8 cellular contexts compared by ENCODE assay signal in genomic region chr1:113811888-113812660, GRCh38. TPM values are rescaled to one million over a fixed set of nuclear protein-coding genes. Genes with fewer than 3 reads are reported as not detected.
DNase-seq lines count a peak whose midpoint lies in the region; ATAC-seq and TF ChIP-seq lines count a peak whose summit lies in the region.

TSS of gene RSBN1 (minus strand) at chr1:113812476. CDS start at chr1:113812412, 64 bp downstream.

- DNase-seq in GM13976 (ENCODE audit: low spot score) (peak; percentile 95), NCI-H146 treated with DMSO at 0.1 percent for 48 hours (lab: John Stamatoyannopoulos, UW; ENCODE audit: unreplicated experiment) (peak; percentile 96), amniotic epithelial cell (ENCODE audit: low read depth) (peak; percentile 99), heart right ventricle (peak; percentile 99), posterior vena cava (ENCODE audit: low spot score) (peak; percentile 100), upper lobe of right lung (peak; percentile 99)

- in situ Hi-C loops in GM13976 (cut with MboI; ENCODE audit: low sequenced_read_pairs, unreplicated experiment), result no loop called here

- ATAC-seq in HG02870 (IDR thresholded peaks at IDR 0.05; ENCODE audit: unreplicated experiment) (peak; percentile 87), heart right ventricle (peak; percentile 97 to 99 (median 98)), upper lobe of right lung (peak; percentile 98)

- intact Hi-C loops in T-helper 1 cell treated with Interleukin-12 subunit alpha and Interleukin-12 subunit beta and Interleukin-4 antibody, amounts not matched to agents 30 ng/mL and 1 ng/mL, for 36 hours (cut with micrococcal nuclease), result loop anchor here (1.0 to 10.0 kb wide), 22 partner anchors 23 to 1417 kb away; partner anchors contain the start of genes CAPZA1, CSDE1, CTTNBP2NL and DCLRE1B
- intact Hi-C loops in heart right ventricle (cut with DNase I) (loop anchor here in 8 of 10 donors (1.0 to 10.0 kb wide), 6 partner anchors 53 to 117 kb away; partner anchors contain the start of genes PHTF1 (in 8 of the 8), AP4B1 (in 2 of the 8), DCLRE1B (in 2 of the 8) and HIPK1 (in 1 of the 8)), posterior vena cava (cut with DNase I) (loop anchor here in 1 of 2 donors (10.0 kb wide), 1 partner anchor 163 kb away; the partner anchor contains the start of gene OLFML3), upper lobe of right lung (cut with DNase I) (no loop called here)

- peak within 1 kb of the TSS; percentile 77 to 97 (median 95) for H3K27ac ChIP-seq in heart right ventricle
- H3K27ac ChIP-seq in upper lobe of right lung, result peak within 1 kb of the TSS; percentile 95

- H3K4me3 ChIP-seq in heart right ventricle (peak within 1 kb of the TSS; percentile 76 to 98 (median 91)), upper lobe of right lung (peak within 1 kb of the TSS; percentile 83)

- H3K9me3 ChIP-seq in heart right ventricle (no peaks in the 10 kb centered on the region), upper lobe of right lung (no peaks in the 10 kb centered on the region)

- H3K36me3 ChIP-seq in heart right ventricle, result peaks cover 0 to 5% (median 0%) of the 10 kb centered on the region in 9 donors
- no peaks in the 10 kb centered on the region for H3K36me3 ChIP-seq in upper lobe of right lung

- 1% methylated on average over 80 to 82 of the region's 82 CpGs for WGBS in heart right ventricle, 2 donors

- H3K27me3 ChIP-seq in heart right ventricle (no peaks in the 10 kb centered on the region), upper lobe of right lung (no peaks in the 10 kb centered on the region)

- TF ChIP-seq CTCF in GM13976 (IDR thresholded peaks at IDR 0.05; ENCODE audit: borderline replicate concordance, control extremely low read depth, extremely low read depth, insufficient read depth, missing control alignments) (no peak), heart right ventricle (IDR thresholded peaks at IDR 0.05) (peak in 6 of 9 donors; percentile 7 to 47 (median 24)), upper lobe of right lung (IDR thresholded peaks at IDR 0.05) (peak; percentile 12)

- peaks cover 0 to 34% (median 25%) of the 10 kb centered on the region in 9 donors for H3K4me1 ChIP-seq in heart right ventricle
- peaks cover 18% of the 10 kb centered on the region for H3K4me1 ChIP-seq in upper lobe of right lung

RNA-seq across cellular contexts. Expression of gene RSBN1, which starts in this region (rescaled TPM):
- total RNA-seq in T-helper 1 cell treated with Interleukin-12 subunit alpha and Interleukin-12 subunit beta and Interleukin-4 antibody, amounts not matched to agents 30 ng/mL and 1 ng/mL, for 36 hours, result 23.6 and 25.8 TPM in 2 replicates
- total RNA-seq in heart right ventricle (10 to 100 TPM in 8 of 10 donors, 1 to 10 TPM in 2; 7.5 to 13.9 (median 11.8) TPM), posterior vena cava (10 to 100 TPM; 14.4 to 16.2 TPM), upper lobe of right lung (23.2 TPM)
- polyA plus RNA-seq in heart right ventricle, result 1 to 10 TPM; 2.1 to 5.0 TPM

Comparison
In these comparisons a context has a peak if more than half of its experiments do, and no peak if none do; other contexts are left out.
1. Peak in every context shown above with its lines: DNase-seq, ATAC-seq, H3K4me3 ChIP-seq and H3K27ac ChIP-seq.